Comparison of ENCODE assay signal across 13 cellular contexts in the genomic region with DNA sequence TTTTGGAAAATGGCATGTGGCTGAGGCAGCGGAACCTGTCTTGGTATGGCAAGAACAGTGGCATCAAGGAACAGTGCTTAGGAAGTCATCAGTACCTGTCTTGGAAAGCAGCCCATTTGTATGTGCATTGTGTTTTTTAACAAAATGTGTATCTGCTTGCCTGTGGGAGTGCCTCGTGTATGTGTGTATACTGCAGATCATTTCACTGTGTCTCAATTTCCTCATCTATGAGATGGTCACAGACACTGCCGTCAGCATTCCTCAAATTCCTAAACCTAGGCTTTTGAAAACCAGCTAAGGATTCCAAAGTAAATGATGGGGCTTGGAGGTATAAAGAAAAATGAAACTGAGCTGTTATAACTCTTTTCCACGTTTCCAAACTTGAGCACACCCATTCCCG.
A peak's percentile ranks its signal among the peaks of the same experiment; 100 is the strongest.
DNase-seq lines count a peak whose midpoint lies in the region; ATAC-seq and TF ChIP-seq lines count a peak whose summit lies in the region.
"Had no signal": no experiment of that assay in that cellular context is flagged by ENCODE, and none has a peak within 500 bp of the region (broad histone marks: within the 10 kb centered on the region; RNA-seq: fewer than 3 reads in every experiment).

No MANE protein-coding gene starts in this region.

- no peak overlapping the region for H3K27ac Mint-ChIP-seq in T-helper 2 cell treated with Interferon-gamma antibody and Interleukin-4, amounts not matched to agents 5 μg/mL and 100 μg/mL, for 36 hours
- H3K27ac Mint-ChIP-seq: CD14-positive monocyte had no signal

- H3K27me3 Mint-ChIP-seq in T-helper 2 cell treated with Interferon-gamma antibody and Interleukin-4, amounts not matched to agents 5 μg/mL and 100 μg/mL, for 36 hours (ENCODE audit: low read depth) = no peaks in the 10 kb centered on the region

- TF ChIP-seq CTCF in WI38 (IDR thresholded peaks at IDR 0.05; ENCODE audit: low read depth, low read length) = no peak
- no peak for TF ChIP-seq CTCF in fibroblast of the aortic adventitia (IDR thresholded peaks at IDR 0.05; ENCODE audit: insufficient read depth, low read length)

- ATAC-seq in sciatic nerve (peak; percentile 32), HG02884 (IDR thresholded peaks at IDR 0.05; ENCODE audit: unreplicated experiment) (no peak)

- intact Hi-C loops in sciatic nerve (cut with DNase I) = no loop called here

- H3K36me3 Mint-ChIP-seq in T-helper 2 cell treated with Interferon-gamma antibody and Interleukin-4, amounts not matched to agents 5 μg/mL and 100 μg/mL, for 36 hours (ENCODE audit: low read depth) = no peaks in the 10 kb centered on the region
- H3K36me3 Mint-ChIP-seq: CD14-positive monocyte had no signal

- no peaks in the 10 kb centered on the region for H3K9me3 Mint-ChIP-seq in T-helper 2 cell treated with Interferon-gamma antibody and Interleukin-4, amounts not matched to agents 5 μg/mL and 100 μg/mL, for 36 hours

- H3K4me3 Mint-ChIP-seq in T-helper 2 cell treated with Interferon-gamma antibody and Interleukin-4, amounts not matched to agents 5 μg/mL and 100 μg/mL, for 36 hours = no peak overlapping the region
- H3K4me3 Mint-ChIP-seq: CD14-positive monocyte had no signal

- H3K4me1 Mint-ChIP-seq in T-helper 2 cell treated with Interferon-gamma antibody and Interleukin-4, amounts not matched to agents 5 μg/mL and 100 μg/mL, for 36 hours (ENCODE audit: low read depth) = no peaks in the 10 kb centered on the region
- H3K4me1 Mint-ChIP-seq: CD14-positive monocyte had no signal

- peak; percentile 60 for DNase-seq in EH (ENCODE audit: low read depth)
- peak; percentile 57 for DNase-seq in fibroblast of the aortic adventitia (ENCODE audit: low read depth)
- DNase-seq in sciatic nerve (ENCODE audit: low spot score) = no peak
- DNase-seq in activated CD8-positive, alpha-beta memory T cell treated with anti-CD3 and anti-CD28 coated beads, Interleukin-2, amount 50 U/mL, for 48 hours = no peak
- no peak for DNase-seq in stimulated activated CD8-positive, alpha-beta memory T cell treated with anti-CD3 and anti-CD28 coated beads, Interleukin-4, amount 100 ng/mL, for 48 hours
- DNase-seq in T-helper 2 cell treated with Interferon-gamma antibody and Interleukin-4, amounts not matched to agents 5 μg/mL and 100 μg/mL, for 36 hours (ENCODE audit: low spot score) = no peak
- DNase-seq: activated CD4-positive, alpha-beta T cell treated with anti-CD3 and anti-CD28 coated beads, Interleukin-2, amount 50 U/mL, for 48 hours; activated effector memory CD4-positive, alpha-beta T cell treated with anti-CD3 and anti-CD28 coated beads, Interleukin-2, amount 50 U/mL, for 16 hours; NCI-H526 treated with DMSO at 0.1 percent for 48 hours; Peyer's patch had no signal

- peak overlapping the region; percentile 11; the same call in 1 of the 2 replicates for H3K4me3 ChIP-seq in WI38 (ENCODE audit: low read depth, low read length)
- H3K4me3 ChIP-seq in fibroblast of the aortic adventitia (ENCODE audit: low read depth, low read length) = no peak overlapping the region
- H3K4me3 ChIP-seq: Peyer's patch had no signal

Comparison
In these comparisons a context has a peak if more than half of its experiments do, and no peak if none do; other contexts are left out.
1. DNase-seq: peak in EH (single experiment) and fibroblast of the aortic adventitia (single experiment); none in sciatic nerve (single experiment), activated CD8-positive, alpha-beta memory T cell treated with anti-CD3 and anti-CD28 coated beads, Interleukin-2, amount 50 U/mL, for 48 hours (single experiment), stimulated activated CD8-positive, alpha-beta memory T cell treated with anti-CD3 and anti-CD28 coated beads, Interleukin-4, amount 100 ng/mL, for 48 hours (single experiment) and T-helper 2 cell treated with Interferon-gamma antibody and Interleukin-4, amounts not matched to agents 5 μg/mL and 100 μg/mL, for 36 hours (single experiment).